ENCODE assay signal across 18 cellular contexts in the genomic region with DNA sequence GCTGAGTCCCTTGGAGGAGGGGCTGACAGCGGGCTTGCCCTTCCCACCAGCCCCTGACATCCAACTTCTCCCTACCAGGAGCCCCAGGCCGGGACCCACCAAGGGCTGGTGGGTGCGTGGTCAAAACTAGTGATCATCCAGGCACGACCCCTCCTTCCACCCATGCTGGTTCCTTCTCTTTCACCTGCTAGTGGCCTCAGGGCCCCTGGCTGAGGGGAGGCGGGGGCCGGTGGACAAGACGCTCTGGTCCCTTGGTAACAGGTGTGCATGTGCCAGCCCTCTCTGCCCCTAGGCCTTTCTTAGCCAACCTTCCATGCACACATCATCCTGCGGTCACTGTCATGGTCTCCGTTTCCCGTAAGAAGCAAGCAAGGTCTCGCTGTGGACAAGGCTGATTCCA. TPM values are rescaled to one million over a fixed set of nuclear protein-coding genes. Genes with fewer than 3 reads are reported as not detected.
A peak's percentile ranks its signal among the peaks of the same experiment; 100 is the strongest.
DNase-seq lines count a peak whose midpoint lies in the region; ATAC-seq, FAIRE-seq and TF ChIP-seq lines count a peak whose summit lies in the region.
"Had no signal": no experiment of that assay in that cellular context is flagged by ENCODE, and none has a peak within 500 bp of the region (broad histone marks: within the 10 kb centered on the region; RNA-seq: fewer than 3 reads in every experiment).

No MANE protein-coding gene starts in this region.

- no peaks in the 10 kb centered on the region for H3K9me3 ChIP-seq in astrocyte (ENCODE audit: insufficient read depth, low read depth, low read length)
- H3K9me3 ChIP-seq in liver (ENCODE audit: control insufficient read depth in 4 of 4, low read length in 3 of 4): no peaks in the 10 kb centered on the region
- H3K9me3 ChIP-seq in psoas muscle: no peaks in the 10 kb centered on the region

- H3K27ac Mint-ChIP-seq in astrocyte (ENCODE audit: unreplicated experiment) (no peak overlapping the region), glutamatergic neuron (ENCODE audit: unreplicated experiment) (peak overlapping the region; percentile 78)
- H3K27ac Mint-ChIP-seq: CD4-positive, alpha-beta memory T cell had no signal

- TF ChIP-seq CTCF in astrocyte (IDR thresholded peaks at IDR 0.05; ENCODE audit: insufficient read depth, low read depth, low read length) (no peak), glutamatergic neuron (IDR thresholded peaks at IDR 0.05; ENCODE audit: partially characterized antibody, unreplicated experiment) (no peak), liver (IDR thresholded peaks at IDR 0.05; ENCODE audit: low read depth, low read length, missing input control) (no peak), psoas muscle (IDR thresholded peaks at IDR 0.05) (no peak)

- intact Hi-C loops in psoas muscle (cut with DNase I): no loop called here

- no peak overlapping the region for H3K4me3 ChIP-seq in astrocyte (ENCODE audit: insufficient read depth, low read depth, low read length)
- H3K4me3 ChIP-seq in liver (ENCODE audit: low read depth in 1 of 3, low read length in 3 of 3): no peak overlapping the region
- H3K4me3 ChIP-seq in psoas muscle: peak overlapping the region; percentile 61
- H3K4me3 ChIP-seq: GM23248 had no signal

- H3K4me2 ChIP-seq in astrocyte (ENCODE audit: low read length): no peak overlapping the region
- H3K4me2 ChIP-seq: KMS-11 had no signal

- H3K9me3 Mint-ChIP-seq in astrocyte (ENCODE audit: unreplicated experiment): no peaks in the 10 kb centered on the region
- H3K9me3 Mint-ChIP-seq in glutamatergic neuron (ENCODE audit: unreplicated experiment): peaks cover 6% of the 10 kb centered on the region
- H3K9me3 Mint-ChIP-seq: CD4-positive, alpha-beta memory T cell had no signal

- no peak for FAIRE-seq in astrocyte (lab: Jason Lieb, UNC)

- H3K27me3 ChIP-seq in astrocyte (ENCODE audit: insufficient read depth, low read length) (no peaks in the 10 kb centered on the region), liver (ENCODE audit: control insufficient read depth in 4 of 4, insufficient read depth in 4 of 4, low read length in 3 of 4) (no peaks in the 10 kb centered on the region), psoas muscle (ENCODE audit: insufficient read depth in 3 of 3, low read length in 2 of 3) (no peaks in the 10 kb centered on the region)

- H3K4me1 Mint-ChIP-seq in astrocyte (ENCODE audit: low read depth, unreplicated experiment): peaks cover 9% of the 10 kb centered on the region
- peaks cover 9% of the 10 kb centered on the region for H3K4me1 Mint-ChIP-seq in glutamatergic neuron (ENCODE audit: low read depth, unreplicated experiment)

- WGBS in liver: 94% methylated on average over 11 of the region's 11 CpGs
- 39 to 50% (median 41%) methylated on average over 10 to 11 of the region's 11 CpGs for WGBS in psoas muscle, 3 donors

- H3K27me3 Mint-ChIP-seq in astrocyte (ENCODE audit: low read depth, unreplicated experiment) (peaks cover 7% of the 10 kb centered on the region), glutamatergic neuron (ENCODE audit: unreplicated experiment) (peaks cover 11% of the 10 kb centered on the region)
- H3K27me3 Mint-ChIP-seq: CD4-positive, alpha-beta memory T cell had no signal

- H3K79me2 ChIP-seq in astrocyte (ENCODE audit: insufficient read depth, low read length): no peaks in the 10 kb centered on the region

- ATAC-seq in psoas muscle (peak in 3 of 4 donors; percentile 6 to 67 (median 56)), GM18873 (IDR thresholded peaks at IDR 0.05; ENCODE audit: low FRiP score, unreplicated experiment) (no peak), HG03565 (IDR thresholded peaks at IDR 0.05; ENCODE audit: unreplicated experiment) (no peak)
- ATAC-seq: PC-3 had no signal

- H3K36me3 ChIP-seq in astrocyte (ENCODE audit: insufficient read depth, low read length) (no peaks in the 10 kb centered on the region), liver (ENCODE audit: control insufficient read depth in 4 of 4, insufficient read depth in 3 of 4, low read depth in 1 of 4, low read length in 3 of 4) (peaks cover 0 to 29% (median 3%) of the 10 kb centered on the region in 4 donors), psoas muscle (ENCODE audit: insufficient read depth in 1 of 2, low read depth in 1 of 2) (peaks cover 0 to 27% of the 10 kb centered on the region in 2 donors)

- H3K36me3 Mint-ChIP-seq in astrocyte (ENCODE audit: low read depth, unreplicated experiment) (peaks cover 14% of the 10 kb centered on the region), glutamatergic neuron (ENCODE audit: unreplicated experiment) (peaks cover 6% of the 10 kb centered on the region)

- H2AFZ ChIP-seq in astrocyte (ENCODE audit: low read depth, low read length): no peak overlapping the region
- H2AFZ ChIP-seq: GM23248 had no signal

- no peak for TF ChIP-seq RAD21 in liver (IDR thresholded peaks at IDR 0.05)

- H3K9ac ChIP-seq in astrocyte (ENCODE audit: low read length): no peak overlapping the region
- no peak overlapping the region for H3K9ac ChIP-seq in liver (ENCODE audit: low read depth in 1 of 2, low read length in 2 of 2)
- H3K9ac ChIP-seq: GM23248, KMS-11 had no signal

- H3K4me3 Mint-ChIP-seq in astrocyte (ENCODE audit: unreplicated experiment): peak overlapping the region; percentile 36
- peak overlapping the region; percentile 59 for H3K4me3 Mint-ChIP-seq in glutamatergic neuron (ENCODE audit: unreplicated experiment)

- no peak overlapping the region for H3K27ac ChIP-seq in astrocyte (ENCODE audit: low read depth, low read length)
- H3K27ac ChIP-seq in liver (ENCODE audit: low read depth in 1 of 2, low read length in 2 of 2): peak overlapping the region; percentile 67 to 68
- H3K27ac ChIP-seq in psoas muscle: peak overlapping the region; percentile 96
- H3K27ac ChIP-seq: GM23248, KMS-11 had no signal

- H3K4me1 ChIP-seq in astrocyte (ENCODE audit: insufficient read depth, low read length): no peaks in the 10 kb centered on the region
- peaks cover 11 to 21% (median 18%) of the 10 kb centered on the region in 4 donors for H3K4me1 ChIP-seq in liver (ENCODE audit: control insufficient read depth in 4 of 4, insufficient read depth in 4 of 4, low read length in 3 of 4)
- peaks cover 25% of the 10 kb centered on the region for H3K4me1 ChIP-seq in psoas muscle

- no peaks in the 10 kb centered on the region for H4K20me1 ChIP-seq in astrocyte (ENCODE audit: insufficient read depth, low read length)

- DNase-seq in astrocyte (ENCODE audit: low read depth) (no peak), glutamatergic neuron (no peak), psoas muscle (no peak), amygdala (lab: John Stamatoyannopoulos, UW) (no peak)
- DNase-seq: CD4-positive, alpha-beta memory T cell; DMS79 treated with DMSO at 0.1 percent for 48 hours; GM23248; NCI-H2081; NCI-H510A; NCI-H774; PC-3 had no signal

TF ChIP-seq in liver, 16 proteins besides CTCF, POLR2A, EP300 and RAD21:
- TF ChIP-seq FOXA2 (IDR thresholded peaks at IDR 0.05) (no peak), JUND (IDR thresholded peaks at IDR 0.05) (no peak), TAF1 (conservative IDR thresholded peaks at IDR 0.05) (no peak), HNF4G (IDR thresholded peaks at IDR 0.05) (no peak), YY1 (IDR thresholded peaks at IDR 0.05) (no peak), HNF4A (conservative IDR thresholded peaks at IDR 0.05) (no peak), GABPA (IDR thresholded peaks at IDR 0.05 in 1 of 2, conservative IDR thresholded peaks at IDR 0.05 in 1 of 2) (no peak)
- TF ChIP-seq, protein P1, sequence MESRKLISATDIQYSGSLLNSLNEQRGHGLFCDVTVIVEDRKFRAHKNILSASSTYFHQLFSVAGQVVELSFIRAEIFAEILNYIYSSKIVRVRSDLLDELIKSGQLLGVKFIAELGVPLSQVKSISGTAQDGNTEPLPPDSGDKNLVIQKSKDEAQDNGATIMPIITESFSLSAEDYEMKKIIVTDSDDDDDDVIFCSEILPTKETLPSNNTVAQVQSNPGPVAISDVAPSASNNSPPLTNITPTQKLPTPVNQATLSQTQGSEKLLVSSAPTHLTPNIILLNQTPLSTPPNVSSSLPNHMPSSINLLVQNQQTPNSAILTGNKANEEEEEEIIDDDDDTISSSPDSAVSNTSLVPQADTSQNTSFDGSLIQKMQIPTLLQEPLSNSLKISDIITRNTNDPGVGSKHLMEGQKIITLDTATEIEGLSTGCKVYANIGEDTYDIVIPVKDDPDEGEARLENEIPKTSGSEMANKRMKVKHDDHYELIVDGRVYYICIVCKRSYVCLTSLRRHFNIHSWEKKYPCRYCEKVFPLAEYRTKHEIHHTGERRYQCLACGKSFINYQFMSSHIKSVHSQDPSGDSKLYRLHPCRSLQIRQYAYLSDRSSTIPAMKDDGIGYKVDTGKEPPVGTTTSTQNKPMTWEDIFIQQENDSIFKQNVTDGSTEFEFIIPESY (IDR thresholded peaks at IDR 0.05): no peak
- TF ChIP-seq, protein P2, sequence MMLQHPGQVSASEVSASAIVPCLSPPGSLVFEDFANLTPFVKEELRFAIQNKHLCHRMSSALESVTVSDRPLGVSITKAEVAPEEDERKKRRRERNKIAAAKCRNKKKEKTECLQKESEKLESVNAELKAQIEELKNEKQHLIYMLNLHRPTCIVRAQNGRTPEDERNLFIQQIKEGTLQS (IDR thresholded peaks at IDR 0.05): no peak

RNA-seq across cellular contexts. Expression of gene ZNF213, which starts 8.4 kb away (rescaled TPM):
- total RNA-seq in astrocyte (11.3 and 12.0 TPM in 2 replicates), glutamatergic neuron (ENCODE audit: unreplicated experiment) (18.7 TPM), liver (1 to 10 TPM; 1.9 to 4.5 TPM), psoas muscle (10 to 100 TPM in 1 of 4 donors, 1 to 10 TPM in 3; 8.1 to 11.6 (median 9.2) TPM)
- polyA plus RNA-seq in liver (1 to 10 TPM in 1 of 2 donors, under 1 TPM in 1; 0.56 to 1.6 TPM), psoas muscle (10 to 100 TPM in 2 of 3 donors, 1 to 10 TPM in 1; 7.9 to 19.1 (median 18.9) TPM)

RNA-seq across cellular contexts. Expression of gene ZNF205, which starts 30.8 kb away (rescaled TPM):
- total RNA-seq in astrocyte: 13.2 and 15.4 TPM in 2 replicates
- 31.6 TPM for total RNA-seq in glutamatergic neuron (ENCODE audit: unreplicated experiment)
- total RNA-seq in liver: 1 to 10 TPM; 4.1 to 6.9 TPM
- polyA plus RNA-seq in liver: 1 to 10 TPM; 2.0 to 5.9 TPM
- total RNA-seq in psoas muscle: 1 to 10 TPM; 1.8 to 4.1 (median 1.9) TPM
- 1 to 10 TPM; 1.9 to 5.4 (median 4.6) TPM for polyA plus RNA-seq in psoas muscle
- total RNA-seq: CD4-positive, alpha-beta memory T cell had no signal

RNA-seq across cellular contexts. Expression of gene ZSCAN10, which starts 44.1 kb away (rescaled TPM):
- total RNA-seq in astrocyte (0.22 and 0.25 TPM in 2 replicates), glutamatergic neuron (ENCODE audit: unreplicated experiment) (0.74 TPM), liver (not detected), psoas muscle (under 1 TPM in 1 of 4 donors, not detected in 3; 0.16 TPM)
- polyA plus RNA-seq in liver (not detected), psoas muscle (under 1 TPM in 1 of 3 donors, not detected in 2; 0.07 TPM)
- total RNA-seq: GM23248, M059J, PC-3 had no signal
- polyA plus RNA-seq: BJ; CD4-positive, alpha-beta memory T cell had no signal

RNA-seq across cellular contexts. Expression of gene OR1F1, which starts 44.8 kb away (rescaled TPM):
- total RNA-seq in astrocyte (0.32 TPM in 1 of 2 replicates, not detected in the other), glutamatergic neuron (ENCODE audit: unreplicated experiment) (not detected), liver (not detected), psoas muscle (not detected)
- polyA plus RNA-seq in liver (not detected), psoas muscle (not detected)
- total RNA-seq: G401, GM23248, M059J, PC-3 had no signal
- polyA plus RNA-seq: CD4-positive, alpha-beta memory T cell; GM23248 had no signal

Comparison
In these comparisons a context has a peak if more than half of its experiments do, and no peak if none do; other contexts are left out.
1. ATAC-seq: peak in psoas muscle (3 of 4); none in GM18873 (single experiment) and HG03565 (single experiment).